18 cellular contexts compared by ENCODE assay signal in the genomic region with DNA sequence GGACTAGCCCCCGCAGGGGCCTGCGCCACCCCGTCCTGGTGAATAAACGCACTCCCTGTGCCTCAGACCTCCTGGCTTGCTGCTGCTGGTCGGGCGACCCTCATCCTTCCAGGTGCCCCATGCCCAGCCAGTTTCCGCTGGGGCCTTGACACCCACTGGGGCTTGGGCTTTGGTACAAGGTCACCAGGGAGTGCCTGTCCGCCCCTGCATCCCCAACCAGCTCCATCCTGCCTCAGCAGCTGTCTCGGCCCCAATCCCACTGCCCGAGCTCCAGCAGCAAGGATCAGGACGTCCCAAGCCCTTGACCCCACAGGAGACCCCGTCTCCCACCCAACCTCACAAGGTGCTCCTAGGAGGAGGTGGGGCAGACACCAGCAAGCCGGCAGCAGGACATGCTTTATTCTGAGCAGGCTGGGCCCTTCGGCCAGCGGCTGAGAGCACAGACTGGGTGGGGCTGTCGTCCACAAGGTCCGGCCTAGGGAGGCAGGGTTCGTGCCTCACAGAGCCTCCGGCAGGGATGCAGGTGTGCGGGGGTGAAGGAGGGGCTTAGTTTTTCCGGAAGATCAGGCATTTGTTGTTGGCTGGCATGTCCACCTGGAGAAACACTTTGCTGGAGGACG. TPM values are rescaled to one million over a fixed set of nuclear protein-coding genes. Genes with fewer than 3 reads are reported as not detected.
DNase-seq lines count a peak whose midpoint lies in the region; ATAC-seq, FAIRE-seq and TF ChIP-seq lines count a peak whose summit lies in the region.
"Had no signal": no experiment of that assay in that cellular context is flagged by ENCODE, and none has a peak within 500 bp of the region (broad histone marks: within the 10 kb centered on the region; RNA-seq: fewer than 3 reads in every experiment).

No MANE protein-coding gene starts in this region.

- no peak overlapping the region for H2BK5ac ChIP-seq in IMR-90 (ENCODE audit: low read depth, low read length, poor library complexity, severe bottlenecking)
- peak overlapping the region; percentile 95 for H2BK5ac ChIP-seq in neuronal stem cell (ENCODE audit: low read length)

- peaks cover 15% of the 10 kb centered on the region for H3K79me2 ChIP-seq in astrocyte (ENCODE audit: insufficient read depth, low read length)

- intact Hi-C loops in activated CD4-positive, alpha-beta T cell treated with anti-CD3 and anti-CD28 coated beads, Interleukin-2, amount 10 ng/mL, durations not matched to agents 24 days and 14 days (cut with micrococcal nuclease), result no loop called here
- intact Hi-C loops in IMR-90 (cut with micrococcal nuclease), result no loop called here

- H3K4me2 ChIP-seq in IMR-90 (ENCODE audit: low read depth, low read length) (no peak overlapping the region), astrocyte (ENCODE audit: low read length) (no peak overlapping the region), neuronal stem cell (ENCODE audit: insufficient read depth, low read length, poor library complexity, severe bottlenecking) (no peak overlapping the region)

- H2BK12ac ChIP-seq in neuronal stem cell (ENCODE audit: low read length), result no peak overlapping the region

- no peak for FAIRE-seq in astrocyte (lab: Jason Lieb, UNC)
- FAIRE-seq: A549, GM12878 had no signal

- H3K36me3 Mint-ChIP-seq in activated CD4-positive, alpha-beta T cell treated with anti-CD3 and anti-CD28 coated beads, Interleukin-2, amount 10 ng/mL, durations not matched to agents 24 days and 14 days (ENCODE audit: low read depth), result no peaks in the 10 kb centered on the region
- no peaks in the 10 kb centered on the region for H3K36me3 Mint-ChIP-seq in astrocyte (ENCODE audit: low read depth, unreplicated experiment)

- H2AK9ac ChIP-seq in IMR-90 (replicated peaks; ENCODE audit: low read depth, low read length, poor library complexity), result peak overlapping the region; percentile 50

- CTCF ChIA-PET in IMR-90 (lab: Yijun Ruan, JAX), result no interaction called here

- peak overlapping the region; percentile 48 for H3K4me3 Mint-ChIP-seq in activated CD4-positive, alpha-beta T cell treated with anti-CD3 and anti-CD28 coated beads, Interleukin-2, amount 10 ng/mL, durations not matched to agents 24 days and 14 days
- peak overlapping the region; percentile 57 for H3K4me3 Mint-ChIP-seq in astrocyte (ENCODE audit: unreplicated experiment)

- H3K4ac ChIP-seq in IMR-90 (ENCODE audit: low read depth, low read length), result no peak overlapping the region
- H3K4ac ChIP-seq in neuronal stem cell (ENCODE audit: low read length), result no peak overlapping the region

- H3K9me1 ChIP-seq in IMR-90 (ENCODE audit: insufficient read depth, low read length), result peaks cover 8% of the 10 kb centered on the region; the same call in 1 of the 2 replicates

- no peak overlapping the region for H2BK15ac ChIP-seq in IMR-90 (ENCODE audit: low read depth, low read length)
- H2BK15ac ChIP-seq in neuronal stem cell (ENCODE audit: low read length), result no peak overlapping the region

- H3K4me1 ChIP-seq in IMR-90 (ENCODE audit: control insufficient read depth, insufficient read depth, low read length), result peaks cover 25% of the 10 kb centered on the region
- H3K4me1 ChIP-seq in astrocyte (ENCODE audit: insufficient read depth, low read length), result peaks cover 11% of the 10 kb centered on the region
- H3K4me1 ChIP-seq in neuronal stem cell (ENCODE audit: control insufficient read depth in 2 of 2, insufficient read depth in 1 of 2, low read depth in 1 of 2, low read length in 2 of 2), result peaks cover 32 to 41% of the 10 kb centered on the region in 2 donors

- no peak overlapping the region for H4K5ac ChIP-seq in IMR-90 (ENCODE audit: low read depth, low read length)

- WGBS in IMR-90 (ENCODE audit: extremely low coverage in 2 of 2, insufficient read length in 1 of 2), 2 experiments, result 97% methylated on average over 6 of the region's 22 CpGs; no CpG with 5 or more reads in 1 of the 2 experiments
- WGBS in neuronal stem cell (ENCODE audit: extremely low coverage in 2 of 2, insufficient read length in 2 of 2, insufficient replicate concordance in 1 of 2), 2 donors, result no CpG with 5 or more reads among the region's 22 CpGs

- peaks cover 6% of the 10 kb centered on the region for H3K4me1 Mint-ChIP-seq in activated CD4-positive, alpha-beta T cell treated with anti-CD3 and anti-CD28 coated beads, Interleukin-2, amount 10 ng/mL, durations not matched to agents 24 days and 14 days
- H3K4me1 Mint-ChIP-seq in astrocyte (ENCODE audit: low read depth, unreplicated experiment), result no peaks in the 10 kb centered on the region

- TF ChIP-seq CTCF in IMR-90 (conservative IDR thresholded peaks at IDR 0.05; ENCODE audit: low read depth, low read length) (no peak), astrocyte (IDR thresholded peaks at IDR 0.05; ENCODE audit: insufficient read depth, low read depth, low read length) (no peak)

- H3K23ac ChIP-seq in IMR-90 (ENCODE audit: low read depth, low read length) (no peak overlapping the region), neuronal stem cell (ENCODE audit: low read depth, low read length, poor library complexity) (peak overlapping the region; percentile 65)

- H4K8ac ChIP-seq in IMR-90 (ENCODE audit: low read depth in 2 of 2, low read length in 2 of 2), result no peak overlapping the region
- no peak overlapping the region for H4K8ac ChIP-seq in neuronal stem cell (ENCODE audit: low read depth, low read length)

- H4K20me1 ChIP-seq in IMR-90 (ENCODE audit: insufficient read depth, low read length) (peaks cover 4% of the 10 kb centered on the region), astrocyte (ENCODE audit: insufficient read depth, low read length) (peaks cover 14% of the 10 kb centered on the region)

- POLR2A ChIA-PET in IMR-90 (lab: Charles Lee; ENCODE audit: unreplicated experiment), result no interaction called here

- dilution Hi-C loops in IMR-90 (cut with HindIII; ENCODE audit: low sequenced_read_pairs, unreplicated experiment), result no loop called here

- TF ChIP-seq POLR2A in IMR-90 (IDR thresholded peaks at IDR 0.05; ENCODE audit: low read depth, low read length), result no peak

- H3K27me3 Mint-ChIP-seq in activated CD4-positive, alpha-beta T cell treated with anti-CD3 and anti-CD28 coated beads, Interleukin-2, amount 10 ng/mL, durations not matched to agents 24 days and 14 days, result peaks cover 2% of the 10 kb centered on the region
- H3K27me3 Mint-ChIP-seq in astrocyte (ENCODE audit: low read depth, unreplicated experiment), result no peaks in the 10 kb centered on the region

- ATAC-seq in IMR-90 (ENCODE audit: low read depth) (no peak), GM19397 (IDR thresholded peaks at IDR 0.05; ENCODE audit: unreplicated experiment) (no peak)
- ATAC-seq: A549, GM12878, heart right ventricle had no signal

- H2BK120ac ChIP-seq in IMR-90 (ENCODE audit: low read depth, low read length) (no peak overlapping the region), neuronal stem cell (ENCODE audit: low read depth, low read length) (no peak overlapping the region)

- no TSS peak for BruUV-seq in IMR-90 (replicated peaks; lab: Mats Ljungman, UMichigan)

- H3K56ac ChIP-seq in IMR-90 (ENCODE audit: extremely low read depth, insufficient read depth, low read length), result no peak overlapping the region

- H3K9ac ChIP-seq in IMR-90 (ENCODE audit: low read depth, low read length), result no peak overlapping the region
- H3K9ac ChIP-seq in astrocyte (ENCODE audit: low read length), result no peak overlapping the region
- peak overlapping the region; percentile 44 for H3K9ac ChIP-seq in neuronal stem cell (ENCODE audit: low read depth, low read length, poor library complexity)

- H3K27ac Mint-ChIP-seq in activated CD4-positive, alpha-beta T cell treated with anti-CD3 and anti-CD28 coated beads, Interleukin-2, amount 10 ng/mL, durations not matched to agents 24 days and 14 days, result peak overlapping the region; percentile 15
- no peak overlapping the region for H3K27ac Mint-ChIP-seq in astrocyte (ENCODE audit: unreplicated experiment)

- no peak overlapping the region for H4K91ac ChIP-seq in IMR-90 (ENCODE audit: insufficient read depth, low read depth, low read length)
- H4K91ac ChIP-seq in neuronal stem cell (ENCODE audit: low read depth, low read length, poor library complexity), result no peak overlapping the region

- H3K18ac ChIP-seq in IMR-90 (ENCODE audit: low read depth, low read length) (no peak overlapping the region), neuronal stem cell (ENCODE audit: low read length) (no peak overlapping the region)

- DNase-seq in activated CD4-positive, alpha-beta T cell treated with anti-CD3 and anti-CD28 coated beads, Interleukin-2, amount 10 ng/mL, durations not matched to agents 24 days and 14 days, result no peak
- DNase-seq in activated CD4-positive, alpha-beta T cell treated with anti-CD3 and anti-CD28 coated beads for 1 hour, result no peak
- no peak for DNase-seq in IMR-90
- no peak for DNase-seq in astrocyte (ENCODE audit: low read depth)
- no peak for DNase-seq in neuronal stem cell (ENCODE audit: low spot score)
- DNase-seq in RPMI8226, result no peak
- DNase-seq in NCI-H2029 treated with DMSO at 0.1 percent for 48 hours (lab: John Stamatoyannopoulos, UW), result no peak
- DNase-seq: anterior cingulate cortex; KBM-7; NCI-H1092; stimulated activated CD4-positive, alpha-beta T cell treated with anti-CD3 and anti-CD28 coated beads, Interleukin-15, amount 100 ng/mL, for 24 hours had no signal

- H3K14ac ChIP-seq in IMR-90 (replicated peaks; ENCODE audit: low read depth, low read length) (no peak overlapping the region), neuronal stem cell (ENCODE audit: low read length) (no peak overlapping the region)

- no peak for TF ChIP-seq RAD21 in IMR-90 (IDR thresholded peaks at IDR 0.05; ENCODE audit: low read length)

- no peaks in the 10 kb centered on the region for H3K9me3 ChIP-seq in IMR-90 (ENCODE audit: control insufficient read depth, insufficient read depth, low read length)
- H3K9me3 ChIP-seq in astrocyte (ENCODE audit: insufficient read depth, low read depth, low read length), result no peaks in the 10 kb centered on the region
- H3K9me3 ChIP-seq in neuronal stem cell (replicated peaks in 1 of 2; ENCODE audit: control insufficient read depth in 2 of 2, insufficient read depth in 1 of 2, low read depth in 1 of 2, low read length in 2 of 2), result no peaks in the 10 kb centered on the region
- H3K9me3 ChIP-seq: A549, heart right ventricle, SJSA1, suprapubic skin had no signal

- H3K79me1 ChIP-seq in IMR-90 (ENCODE audit: low read depth in 1 of 2, low read length in 2 of 2), result peaks cover 0 to 17% of the 10 kb centered on the region in 2 experiments; a peak in 2 of 4 replicates
- peaks cover 19% of the 10 kb centered on the region for H3K79me1 ChIP-seq in neuronal stem cell (ENCODE audit: low read depth, low read length)

- H3K9me3 Mint-ChIP-seq in activated CD4-positive, alpha-beta T cell treated with anti-CD3 and anti-CD28 coated beads, Interleukin-2, amount 10 ng/mL, durations not matched to agents 24 days and 14 days, result no peaks in the 10 kb centered on the region
- H3K9me3 Mint-ChIP-seq in astrocyte (ENCODE audit: unreplicated experiment), result no peaks in the 10 kb centered on the region

- H2AFZ ChIP-seq in IMR-90 (replicated peaks; ENCODE audit: low read length, poor library complexity), result peak overlapping the region; percentile 5
- no peak overlapping the region for H2AFZ ChIP-seq in astrocyte (ENCODE audit: low read depth, low read length)
- no peak overlapping the region for H2AFZ ChIP-seq in neuronal stem cell (ENCODE audit: low read length)

- H2AK5ac ChIP-seq in IMR-90 (ENCODE audit: low read depth, low read length) (no peak overlapping the region), neuronal stem cell (ENCODE audit: low read depth, low read length) (peak overlapping the region; percentile 35)

- H3K36me3 ChIP-seq in IMR-90 (ENCODE audit: control insufficient read depth, insufficient read depth, low read length) (peaks cover 12% of the 10 kb centered on the region; the same call in 1 of the 2 replicates), astrocyte (ENCODE audit: insufficient read depth, low read length) (no peaks in the 10 kb centered on the region), neuronal stem cell (replicated peaks in 1 of 2; ENCODE audit: control insufficient read depth in 2 of 2, insufficient read depth in 2 of 2, low read length in 2 of 2) (peaks cover 12 to 25% of the 10 kb centered on the region in 2 donors)

- H3K4me3 ChIP-seq in IMR-90 (ENCODE audit: insufficient read depth, low read depth, low read length) (no peak overlapping the region), astrocyte (ENCODE audit: insufficient read depth, low read depth, low read length) (no peak overlapping the region), neuronal stem cell (ENCODE audit: low read length in 2 of 2) (peak overlapping the region; percentile 13 to 99)
- H3K4me3 ChIP-seq: SJSA1 had no signal

- no peaks in the 10 kb centered on the region for H3K27me3 ChIP-seq in IMR-90 (ENCODE audit: control insufficient read depth, insufficient read depth, low read length)
- no peaks in the 10 kb centered on the region for H3K27me3 ChIP-seq in astrocyte (ENCODE audit: insufficient read depth, low read length)
- H3K27me3 ChIP-seq in neuronal stem cell (ENCODE audit: control insufficient read depth in 3 of 3, insufficient read depth in 3 of 3, low read depth in 1 of 3, low read length in 3 of 3), result peaks cover 0 to 1% (median 0%) of the 10 kb centered on the region in 3 experiments
- H3K27me3 ChIP-seq: heart right ventricle, SJSA1, suprapubic skin had no signal

- H3K27ac ChIP-seq in IMR-90 (ENCODE audit: insufficient read depth, low read length), result no peak overlapping the region
- H3K27ac ChIP-seq in astrocyte (ENCODE audit: low read depth, low read length), result no peak overlapping the region
- no peak overlapping the region for H3K27ac ChIP-seq in neuronal stem cell (replicated peaks; ENCODE audit: low read length)
- H3K27ac ChIP-seq: coronary artery, heart right ventricle, SJSA1, suprapubic skin had no signal

- in situ Hi-C loops in IMR-90 (cut with MboI; ENCODE audit: low sequenced_read_pairs), result no loop called here

- H2BK20ac ChIP-seq in IMR-90 (ENCODE audit: low read depth, low read length), result no peak overlapping the region

RNA-seq across cellular contexts. Expression of a gene that starts 1.9 kb away (rescaled TPM):
- 146 and 153 TPM in 2 replicates for total RNA-seq in activated CD4-positive, alpha-beta T cell treated with anti-CD3 and anti-CD28 coated beads, Interleukin-2, amount 10 ng/mL, durations not matched to agents 24 days and 14 days
- total RNA-seq in IMR-90 (2012; rRNA removed), result 40.8 and 46.8 TPM in 2 replicates
- 128 and 184 TPM in 2 replicates for polyA plus RNA-seq in IMR-90 (2012; rRNA removed)
- 259 and 357 TPM in 2 replicates for polyA plus RNA-seq in IMR-90 (2012; cell fraction: cytosol; rRNA removed)
- polyA plus RNA-seq in IMR-90 (2012; cell fraction: nucleus; rRNA removed; ENCODE audit: low replicate concordance), result 117 and 422 TPM in 2 replicates
- total RNA-seq in astrocyte, result 56.4 and 59.6 TPM in 2 replicates
- 56.9 TPM for polyA plus RNA-seq in neuronal stem cell (2013, experiment 1 of 2)
- polyA plus RNA-seq in neuronal stem cell (2013, experiment 2 of 2), result 56.4 TPM

RNA-seq across cellular contexts. Expression of a gene that starts 3.4 kb away (rescaled TPM):
- total RNA-seq in activated CD4-positive, alpha-beta T cell treated with anti-CD3 and anti-CD28 coated beads, Interleukin-2, amount 10 ng/mL, durations not matched to agents 24 days and 14 days, result 0.44 and 0.45 TPM in 2 replicates
- total RNA-seq in IMR-90 (2012; rRNA removed) (not detected in 2 replicates), astrocyte (0.43 and 0.89 TPM in 2 replicates)
- polyA plus RNA-seq in IMR-90 (2012; rRNA removed), result 0.10 and 0.23 TPM in 2 replicates
- polyA plus RNA-seq in IMR-90 (2012; cell fraction: cytosol; rRNA removed), result 0.08 and 0.24 TPM in 2 replicates
- 0.44 and 2.5 TPM in 2 replicates for polyA plus RNA-seq in IMR-90 (2012; cell fraction: nucleus; rRNA removed; ENCODE audit: low replicate concordance)
- polyA plus RNA-seq in neuronal stem cell (2013, experiment 1 of 2), result 13.8 TPM
- 12.6 TPM for polyA plus RNA-seq in neuronal stem cell (2013, experiment 2 of 2)

RNA-seq across cellular contexts. Expression of a gene that starts 7.5 kb away (rescaled TPM):
- total RNA-seq in activated CD4-positive, alpha-beta T cell treated with anti-CD3 and anti-CD28 coated beads, Interleukin-2, amount 10 ng/mL, durations not matched to agents 24 days and 14 days, result 71.2 and 73.0 TPM in 2 replicates
- 6.3 and 8.6 TPM in 2 replicates for total RNA-seq in IMR-90 (2012; rRNA removed)
- polyA plus RNA-seq in IMR-90 (2012; rRNA removed), result 19.6 and 27.9 TPM in 2 replicates
- polyA plus RNA-seq in IMR-90 (2012; cell fraction: cytosol; rRNA removed), result 25.3 and 26.7 TPM in 2 replicates
- polyA plus RNA-seq in IMR-90 (2012; cell fraction: nucleus; rRNA removed; ENCODE audit: low replicate concordance), result 21.2 and 46.6 TPM in 2 replicates
- 20.9 and 23.7 TPM in 2 replicates for total RNA-seq in astrocyte
- polyA plus RNA-seq in neuronal stem cell (2013, experiment 1 of 2), result 10.3 TPM
- 10.5 TPM for polyA plus RNA-seq in neuronal stem cell (2013, experiment 2 of 2)

RNA-seq across cellular contexts. Expression of a gene that starts 15.0 kb away (rescaled TPM):
- total RNA-seq in activated CD4-positive, alpha-beta T cell treated with anti-CD3 and anti-CD28 coated beads, Interleukin-2, amount 10 ng/mL, durations not matched to agents 24 days and 14 days, result 99.9 and 111 TPM in 2 replicates
- 1.4 and 1.7 TPM in 2 replicates for total RNA-seq in IMR-90 (2012; rRNA removed)
- polyA plus RNA-seq in IMR-90 (2012; rRNA removed), result 18.7 and 21.7 TPM in 2 replicates
- 7.5 and 8.1 TPM in 2 replicates for polyA plus RNA-seq in IMR-90 (2012; cell fraction: cytosol; rRNA removed)
- 118 and 402 TPM in 2 replicates for polyA plus RNA-seq in IMR-90 (2012; cell fraction: nucleus; rRNA removed; ENCODE audit: low replicate concordance)
- 16.1 and 21.2 TPM in 2 replicates for total RNA-seq in astrocyte
- 16.6 TPM for polyA plus RNA-seq in neuronal stem cell (2013, experiment 1 of 2)
- polyA plus RNA-seq in neuronal stem cell (2013, experiment 2 of 2), result 15.8 TPM

RNA-seq across cellular contexts. Expression of a gene that starts 33.8 kb away (rescaled TPM):
- 172 and 183 TPM in 2 replicates for total RNA-seq in activated CD4-positive, alpha-beta T cell treated with anti-CD3 and anti-CD28 coated beads, Interleukin-2, amount 10 ng/mL, durations not matched to agents 24 days and 14 days
- total RNA-seq in IMR-90 (2012; rRNA removed), result 20.0 and 20.3 TPM in 2 replicates
- polyA plus RNA-seq in IMR-90 (2012; rRNA removed), result 181 and 228 TPM in 2 replicates
- 70.1 and 99.5 TPM in 2 replicates for polyA plus RNA-seq in IMR-90 (2012; cell fraction: cytosol; rRNA removed)
- polyA plus RNA-seq in IMR-90 (2012; cell fraction: nucleus; rRNA removed; ENCODE audit: low replicate concordance), result 1,124 and 3,095 TPM in 2 replicates
- 87.3 and 93.2 TPM in 2 replicates for total RNA-seq in astrocyte
- 68.0 TPM for polyA plus RNA-seq in neuronal stem cell (2013, experiment 1 of 2)
- polyA plus RNA-seq in neuronal stem cell (2013, experiment 2 of 2), result 63.4 TPM

Comparison
In these comparisons a context has a peak if more than half of its experiments do, and no peak if none do; other contexts are left out.
1. H3K4me3 ChIP-seq: peak in neuronal stem cell (2 of 2); none in IMR-90 (single experiment) and astrocyte (single experiment).